Comparison of ENCODE assay signal across 1 cellular context in genomic region chr1:35029756-35030155, GRCh38.
TF ChIP-seq lines count a peak whose summit lies in the region.

No MANE protein-coding gene starts in this region.

TF ChIP-seq in HepG2, 621 proteins besides CTCF, POLR2A, EP300 and RAD21:
- TF ChIP-seq TBP (CRISPR knock-in tag; IDR thresholded peaks at IDR 0.05): no peak
- no peak for TF ChIP-seq KMT2B (CRISPR knock-in tag; IDR thresholded peaks at IDR 0.05)
- TF ChIP-seq ZNF383 (CRISPR knock-in tag; IDR thresholded peaks at IDR 0.05; ENCODE audit: borderline replicate concordance): no peak
- TF ChIP-seq SMC3 (IDR thresholded peaks at IDR 0.05; ENCODE audit: low read length): no peak
- no peak for TF ChIP-seq DPF2 (CRISPR knock-in tag; IDR thresholded peaks at IDR 0.05; ENCODE audit: borderline replicate concordance, low read depth)
- no peak for TF ChIP-seq MBD4 (IDR thresholded peaks at IDR 0.05; ENCODE audit: borderline replicate concordance, low read length)
- no peak for TF ChIP-seq AGO1 (IDR thresholded peaks at IDR 0.05; ENCODE audit: low read depth, low read length, poor library complexity, severe bottlenecking)
- TF ChIP-seq ZNF580 (CRISPR knock-in tag; IDR thresholded peaks at IDR 0.05; ENCODE audit: borderline replicate concordance, low read depth): no peak
- no peak for TF ChIP-seq ARNTL (CRISPR knock-in tag; IDR thresholded peaks at IDR 0.05)
- TF ChIP-seq ZMAT3 (CRISPR knock-in tag; conservative IDR thresholded peaks at IDR 0.05): no peak
- no peak for TF ChIP-seq ZNF558 (CRISPR knock-in tag; IDR thresholded peaks at IDR 0.05; ENCODE audit: borderline replicate concordance)
- no peak for TF ChIP-seq ELK4 (CRISPR knock-in tag; IDR thresholded peaks at IDR 0.05; ENCODE audit: borderline replicate concordance)
- TF ChIP-seq ZNF674 (CRISPR knock-in tag; IDR thresholded peaks at IDR 0.05; ENCODE audit: low read depth): no peak
